In the genomic region with DNA sequence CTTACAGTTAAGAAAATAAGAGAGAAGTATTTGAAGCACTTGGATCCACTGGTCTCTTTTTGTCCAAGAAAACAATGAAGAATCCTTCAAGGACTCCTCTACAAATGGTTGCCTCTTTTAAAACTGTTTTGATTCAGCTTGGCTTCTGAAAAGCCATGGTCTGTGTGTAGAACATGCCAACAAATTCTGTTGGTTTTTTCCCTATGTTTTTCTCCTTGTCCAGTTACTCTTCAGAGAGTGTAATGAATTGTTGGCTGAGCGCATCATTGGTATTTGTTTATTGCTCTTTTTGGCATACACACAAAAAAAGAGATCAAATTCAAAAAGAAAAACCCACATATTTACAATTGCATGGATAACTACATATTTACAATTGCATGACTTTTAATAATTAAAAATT, we compare ENCODE assay signal across 15 cellular contexts. TPM values are rescaled to one million over a fixed set of nuclear protein-coding genes. Genes with fewer than 3 reads are reported as not detected.
DNase-seq lines count a peak whose midpoint lies in the region; ATAC-seq and TF ChIP-seq lines count a peak whose summit lies in the region.
"Had no signal": no experiment of that assay in that cellular context is flagged by ENCODE, and none has a peak within 500 bp of the region (broad histone marks: within the 10 kb centered on the region; RNA-seq: fewer than 3 reads in every experiment).

A gene with protein sequence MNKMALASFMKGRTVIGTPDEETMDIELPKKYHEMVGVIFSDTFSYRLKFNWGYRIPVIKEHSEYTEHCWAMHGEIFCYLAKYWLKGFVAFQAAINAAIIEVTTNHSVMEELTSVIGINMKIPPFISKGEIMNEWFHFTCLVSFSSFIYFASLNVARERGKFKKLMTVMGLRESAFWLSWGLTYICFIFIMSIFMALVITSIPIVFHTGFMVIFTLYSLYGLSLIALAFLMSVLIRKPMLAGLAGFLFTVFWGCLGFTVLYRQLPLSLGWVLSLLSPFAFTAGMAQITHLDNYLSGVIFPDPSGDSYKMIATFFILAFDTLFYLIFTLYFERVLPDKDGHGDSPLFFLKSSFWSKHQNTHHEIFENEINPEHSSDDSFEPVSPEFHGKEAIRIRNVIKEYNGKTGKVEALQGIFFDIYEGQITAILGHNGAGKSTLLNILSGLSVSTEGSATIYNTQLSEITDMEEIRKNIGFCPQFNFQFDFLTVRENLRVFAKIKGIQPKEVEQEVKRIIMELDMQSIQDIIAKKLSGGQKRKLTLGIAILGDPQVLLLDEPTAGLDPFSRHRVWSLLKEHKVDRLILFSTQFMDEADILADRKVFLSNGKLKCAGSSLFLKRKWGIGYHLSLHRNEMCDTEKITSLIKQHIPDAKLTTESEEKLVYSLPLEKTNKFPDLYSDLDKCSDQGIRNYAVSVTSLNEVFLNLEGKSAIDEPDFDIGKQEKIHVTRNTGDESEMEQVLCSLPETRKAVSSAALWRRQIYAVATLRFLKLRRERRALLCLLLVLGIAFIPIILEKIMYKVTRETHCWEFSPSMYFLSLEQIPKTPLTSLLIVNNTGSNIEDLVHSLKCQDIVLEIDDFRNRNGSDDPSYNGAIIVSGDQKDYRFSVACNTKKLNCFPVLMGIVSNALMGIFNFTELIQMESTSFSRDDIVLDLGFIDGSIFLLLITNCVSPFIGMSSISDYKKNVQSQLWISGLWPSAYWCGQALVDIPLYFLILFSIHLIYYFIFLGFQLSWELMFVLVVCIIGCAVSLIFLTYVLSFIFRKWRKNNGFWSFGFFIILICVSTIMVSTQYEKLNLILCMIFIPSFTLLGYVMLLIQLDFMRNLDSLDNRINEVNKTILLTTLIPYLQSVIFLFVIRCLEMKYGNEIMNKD (N-terminal part only) (minus strand): TSS at position 249 of the 400 bp plus-strand sequence. CDS start 3,466 bp downstream, outside the sequence.

- no peak for TF ChIP-seq EP300 in tibial nerve (IDR thresholded peaks at IDR 0.05)

- no peak within 1 kb of the TSS for H3K9ac ChIP-seq in SK-N-MC (ENCODE audit: insufficient read length)

- H3K27ac ChIP-seq in SK-N-MC (peak within 1 kb of the TSS; percentile 16; the same call in 1 of the 2 replicates), muscle layer of duodenum (ENCODE audit: low read length) (peak within 1 kb of the TSS; percentile 42), tibial nerve (peak within 1 kb of the TSS; percentile 24 to 84 (median 66))
- H3K27ac ChIP-seq: neutrophil had no signal

- H3K4me3 ChIP-seq in SK-N-MC (no peak within 1 kb of the TSS), muscle layer of duodenum (ENCODE audit: low read depth in 1 of 2, low read length in 2 of 2) (peak within 1 kb of the TSS; percentile 7 to 37), tibial nerve (peak within 1 kb of the TSS; percentile 22 to 41 (median 24))

- H3K4me1 ChIP-seq in muscle layer of duodenum (ENCODE audit: control insufficient read depth in 1 of 2, insufficient read depth in 2 of 2, low read length in 2 of 2) (peaks cover 0 to 3% of the 10 kb centered on the region in 2 donors), tibial nerve (peaks cover 0 to 25% (median 1%) of the 10 kb centered on the region in 4 donors)
- H3K4me1 ChIP-seq: stomach had no signal

- no peak for TF ChIP-seq CTCF in tibial nerve (IDR thresholded peaks at IDR 0.05)

- H3K36me3 ChIP-seq in SK-N-MC (ENCODE audit: insufficient read depth, low read length), result no peaks in the 10 kb centered on the region; the same call in 1 of the 2 replicates
- H3K36me3 ChIP-seq in muscle layer of duodenum (ENCODE audit: control insufficient read depth in 1 of 2, insufficient read depth in 2 of 2, low read length in 2 of 2), result no peaks in the 10 kb centered on the region
- H3K36me3 ChIP-seq in tibial nerve, result no peaks in the 10 kb centered on the region
- H3K36me3 ChIP-seq: neutrophil, stomach had no signal

- in situ Hi-C loops in ACHN (cut with HindIII; ENCODE audit: low pct_ligation_motif_present, low pct_unique_long_range_greater_than_20kb, low sequenced_read_pairs), result loop anchor here (25.0 kb wide), 1 partner anchor 441 kb away; no protein-coding TSS in a partner anchor

- H3K27me3 ChIP-seq in muscle layer of duodenum (ENCODE audit: low read depth, low read length) (no peaks in the 10 kb centered on the region), tibial nerve (no peaks in the 10 kb centered on the region)
- H3K27me3 ChIP-seq: neutrophil, stomach had no signal

- H3K9me3 ChIP-seq in SK-N-MC (ENCODE audit: low read depth, low read length) (peaks cover 9% of the 10 kb centered on the region), muscle layer of duodenum (ENCODE audit: control insufficient read depth in 1 of 2, low read length in 2 of 2) (peaks cover 5 to 11% of the 10 kb centered on the region in 2 donors), tibial nerve (peaks cover 0 to 30% (median 2%) of the 10 kb centered on the region in 4 donors)
- H3K9me3 ChIP-seq: neutrophil had no signal

- no peak for DNase-seq in SK-N-MC (ENCODE audit: low read depth, low spot score)
- peak; percentile 65 for DNase-seq in fibroblast of peridontal ligament (ENCODE audit: extremely low read depth)
- no peak for DNase-seq in tibial nerve (ENCODE audit: low spot score in 2 of 2)
- no peak for DNase-seq in ACHN
- DNase-seq in NCI-H1092 treated with DMSO at 0.1 percent for 48 hours (lab: John Stamatoyannopoulos, UW), result no peak
- DNase-seq: activated CD8-positive, alpha-beta memory T cell treated with anti-CD3 and anti-CD28 coated beads, Interleukin-2, amount 50 U/mL, for 4 hours; hippocampal formation; NCI-H1436; NCI-H510A treated with DMSO at 0.1 percent for 48 hours; stomach had no signal

- TF ChIP-seq POLR2A in tibial nerve (IDR thresholded peaks at IDR 0.05), result no peak

- 36 to 42% methylated on average over 1 of the region's 1 CpG for WGBS in tibial nerve, 2 donors

- ATAC-seq in HG03439 (IDR thresholded peaks at IDR 0.05; ENCODE audit: unreplicated experiment), result no peak
- ATAC-seq: activated CD4-positive, CD25-positive, alpha-beta regulatory T cell treated with anti-CD3 and anti-CD28 coated beads, Interleukin-2, amount 50 U/mL, for 24 hours; activated naive CD4-positive, alpha-beta T cell treated with anti-CD3 and anti-CD28 coated beads, Interleukin-2, amount 50 U/mL, for 72 hours had no signal

RNA-seq across cellular contexts. Expression of the gene that starts here (rescaled TPM):
- 100 to 1,000 TPM in 2 of 4 donors, 10 to 100 TPM in 2; 61.0 to 110 (median 89.9) TPM for total RNA-seq in tibial nerve

Comparison
In these comparisons a context has a peak if more than half of its experiments do, and no peak if none do; other contexts are left out.
1. H3K27ac ChIP-seq: peak in every context shown above with its lines; median percentile 66 in tibial nerve; 42 in muscle layer of duodenum; 16 in SK-N-MC.